ENCODE assay signal across 34 cellular contexts in the genomic region with DNA sequence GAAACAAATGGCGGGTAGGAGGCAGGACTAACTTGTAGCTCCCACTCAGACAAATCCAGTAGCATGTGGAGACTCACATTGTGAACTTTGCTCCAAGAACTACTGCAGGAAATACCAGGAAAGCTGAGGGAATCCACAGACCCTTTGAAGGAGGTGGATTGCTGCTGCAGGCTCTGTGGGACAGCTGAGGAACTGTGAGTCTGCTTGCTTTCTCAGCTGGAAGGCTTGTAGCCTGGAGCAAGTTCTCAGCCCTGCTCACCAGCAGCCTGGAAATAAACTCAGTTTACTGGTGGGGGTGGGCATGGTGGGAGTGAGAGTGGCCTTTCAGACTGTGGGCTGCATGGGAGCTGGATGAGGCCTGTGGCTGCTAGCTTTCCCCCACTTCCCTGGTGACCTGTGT. TPM values are rescaled to one million over a fixed set of nuclear protein-coding genes. Genes with fewer than 3 reads are reported as not detected.
A peak's percentile ranks its signal among the peaks of the same experiment; 100 is the strongest.
DNase-seq lines count a peak whose midpoint lies in the region; TF ChIP-seq lines count a peak whose summit lies in the region.
"Had no signal": no experiment of that assay in that cellular context is flagged by ENCODE, and none has a peak within 500 bp of the region (broad histone marks: within the 10 kb centered on the region; RNA-seq: fewer than 3 reads in every experiment).

No MANE protein-coding gene starts in this region.

- no peak overlapping the region for H3K4me3 Mint-ChIP-seq in H9
- H3K4me3 Mint-ChIP-seq: activated CD4-positive, alpha-beta memory T cell treated with anti-CD3 and anti-CD28 coated beads, Interleukin-2, amount 10 ng/mL, durations not matched to agents 7 days and 5 days; activated naive CD4-positive, alpha-beta T cell treated with anti-CD3 and anti-CD28 coated beads for 36 hours; activated T-helper 1 cell treated with anti-CD3 and anti-CD28 coated beads, Interleukin-12 subunit alpha, Interleukin-12 subunit beta, Interleukin-2, Interleukin-4 antibody, amounts not matched to agents 30 ng/mL and 10 ng/mL and 1 ng/mL, durations not matched to agents 14 hours and 24 hours and 36 hours; brain; CD8-positive, alpha-beta T cell; stimulated activated naive B cell treated with anti-CD40 and anti-IgM and Interleukin-4, amounts not matched to agents 10 μg/mL and 1 μg/mL and 100 μg/mL, for 72 hours; type B pancreatic cell had no signal

- TF ChIP-seq CTCF in fibroblast of villous mesenchyme (IDR thresholded peaks at IDR 0.05; ENCODE audit: insufficient read depth, low read depth, low read length) (no peak), H9 (conservative IDR thresholded peaks at IDR 0.05) (no peak), coronary artery (IDR thresholded peaks at IDR 0.05) (no peak)

- H3K4me3 ChIP-seq in BLaER1 treated with 17β-estradiol and CSF1 and Interleukin-3, amounts not matched to agents 10 nM and 100 nM: no peak overlapping the region
- H3K4me3 ChIP-seq in SK-N-MC (0 out of 2 replicates have a peak overlapping the region, but pooled peaks have one; percentile 25), fibroblast of villous mesenchyme (ENCODE audit: low read depth, low read length) (no peak overlapping the region), coronary artery (no peak overlapping the region)
- H3K4me3 ChIP-seq: colonic mucosa, GM23248, Peyer's patch, sigmoid colon had no signal

- peak overlapping the region in 6 of 11 experiments; percentile 6 to 38 (median 18); a peak in 6 of 22 replicates for H3K4me2 ChIP-seq in BLaER1 treated with 17β-estradiol and CSF1 and Interleukin-3, amounts not matched to agents 10 nM and 100 nM
- no peak overlapping the region for H3K4me2 ChIP-seq in H9 (ENCODE audit: insufficient read depth, insufficient read length, low read length)

- no peaks in the 10 kb centered on the region for H3K27me3 Mint-ChIP-seq in H9 (ENCODE audit: low read depth)
- H3K27me3 Mint-ChIP-seq: activated CD4-positive, alpha-beta memory T cell treated with anti-CD3 and anti-CD28 coated beads, Interleukin-2, amount 10 ng/mL, durations not matched to agents 7 days and 5 days; brain; progenitor cell of endocrine pancreas; type B pancreatic cell had no signal

- no peak overlapping the region for H3K4ac ChIP-seq in H9 (ENCODE audit: low read depth, low read length)

- H2AK5ac ChIP-seq in H9 (ENCODE audit: insufficient read length, low read length): no peak overlapping the region

- H3K23me2 ChIP-seq in H9 (ENCODE audit: insufficient read length, low read depth, low read length, poor library complexity, severe bottlenecking): no peaks in the 10 kb centered on the region

- DNase-seq in SK-N-MC (ENCODE audit: low read depth, low spot score): peak; percentile 67
- peak; percentile 19 for DNase-seq in fibroblast of villous mesenchyme (ENCODE audit: low read depth)
- DNase-seq in renal cortical epithelial cell (ENCODE audit: low read depth): peak; percentile 23
- no peak for DNase-seq in H9
- no peak for DNase-seq in NCI-H1417 (lab: John Stamatoyannopoulos, UW)
- no peak for DNase-seq in DMS79 (lab: John Stamatoyannopoulos, UW)
- DNase-seq in coronary artery (ENCODE audit: low spot score): no peak
- DNase-seq: activated CD4-positive, alpha-beta memory T cell treated with anti-CD3 and anti-CD28 coated beads, Interleukin-2, amount 10 ng/mL, durations not matched to agents 7 days and 5 days; activated CD8-positive, alpha-beta memory T cell treated with anti-CD3 and anti-CD28 coated beads, Interleukin-2, amount 50 U/mL, for 48 hours; AML-193; colonic mucosa; effector CD8-positive, alpha-beta T cell; GM23248; left ventricle myocardium superior; NCI-H1048; NCI-H187; NCI-H446 treated with DMSO at 0.1 percent for 48 hours; NCI-H82; Peyer's patch; SHP77 treated with DMSO at 0.1 percent for 48 hours; sigmoid colon; stimulated activated naive B cell treated with anti-CD40 and anti-IgM and Interleukin-4, amounts not matched to agents 10 μg/mL and 1 μg/mL and 100 μg/mL, for 72 hours; substantia nigra had no signal

- H3K9ac ChIP-seq in BLaER1 treated with 17β-estradiol and CSF1 and Interleukin-3, amounts not matched to agents 10 nM and 100 nM: no peak overlapping the region
- no peak overlapping the region for H3K9ac ChIP-seq in SK-N-MC (ENCODE audit: insufficient read length)
- no peak overlapping the region for H3K9ac ChIP-seq in H9 (ENCODE audit: extremely low read depth, insufficient read length, low read length)
- H3K9ac ChIP-seq: GM23248 had no signal

- peaks cover 0 to 9% (median 5%) of the 10 kb centered on the region in 10 experiments; a peak in 7 of 20 replicates for H3K4me1 ChIP-seq in BLaER1 treated with 17β-estradiol and CSF1 and Interleukin-3, amounts not matched to agents 10 nM and 100 nM
- H3K4me1 ChIP-seq in H9 (ENCODE audit: insufficient read depth, low read length): no peaks in the 10 kb centered on the region
- H3K4me1 ChIP-seq: colonic mucosa, Peyer's patch, sigmoid colon had no signal

- peaks cover 0 to 6% (median 0%) of the 10 kb centered on the region in 11 experiments; a peak in 2 of 22 replicates for H3K36me3 ChIP-seq in BLaER1 treated with 17β-estradiol and CSF1 and Interleukin-3, amounts not matched to agents 10 nM and 100 nM
- H3K36me3 ChIP-seq in SK-N-MC (ENCODE audit: insufficient read depth, low read length): no peaks in the 10 kb centered on the region
- H3K36me3 ChIP-seq: colonic mucosa, neutrophil, Peyer's patch, sigmoid colon had no signal

- H3K18ac ChIP-seq in H9 (ENCODE audit: insufficient read length, low read depth, low read length): no peak overlapping the region

- H3K23ac ChIP-seq in H9 (ENCODE audit: insufficient read length, low read depth, low read length): no peak overlapping the region

- H2AFZ ChIP-seq in H9 (ENCODE audit: low read length): no peak overlapping the region
- H2AFZ ChIP-seq: GM23248 had no signal

- no peak overlapping the region for H2BK120ac ChIP-seq in H9 (ENCODE audit: low read depth, low read length, poor library complexity, severe bottlenecking)

- no peak overlapping the region for H3K14ac ChIP-seq in H9 (ENCODE audit: insufficient read depth, low read length)

- H3K27me3 ChIP-seq in BLaER1 treated with 17β-estradiol and CSF1 and Interleukin-3, amounts not matched to agents 10 nM and 100 nM: 0 out of 22 replicates have a peak, but pooled peaks cover 0 to 4% (median 0%) of the 10 kb centered on the region in 11 experiments
- H3K27me3 ChIP-seq in H9 (ENCODE audit: insufficient read depth, low read length): no peaks in the 10 kb centered on the region
- H3K27me3 ChIP-seq: colonic mucosa, neutrophil, Peyer's patch, sigmoid colon had no signal

- no peak overlapping the region for H4K91ac ChIP-seq in H9 (ENCODE audit: insufficient read length, low read depth, low read length)

- no peak overlapping the region for H4K8ac ChIP-seq in H9 (replicated peaks; ENCODE audit: insufficient read length, low read depth, low read length)

- H3K79me2 ChIP-seq in H9 (ENCODE audit: insufficient read depth, low read length): no peaks in the 10 kb centered on the region

- no peak overlapping the region for H3K56ac ChIP-seq in H9 (ENCODE audit: insufficient read length, low read depth, low read length)

- no peak overlapping the region for H4K5ac ChIP-seq in H9 (ENCODE audit: insufficient read length, low read depth, low read length)

- no peak overlapping the region for H3K27ac ChIP-seq in BLaER1 treated with 17β-estradiol and CSF1 and Interleukin-3, amounts not matched to agents 10 nM and 100 nM
- H3K27ac ChIP-seq in SK-N-MC: peak overlapping the region; percentile 69; the same call in 1 of the 2 replicates
- H3K27ac ChIP-seq in H9 (ENCODE audit: insufficient read length, low read depth, low read length): no peak overlapping the region
- H3K27ac ChIP-seq in coronary artery: no peak overlapping the region
- H3K27ac ChIP-seq: colonic mucosa, epithelial cell of prostate, GM23248, neutrophil, Peyer's patch, sigmoid colon had no signal

- H2BK5ac ChIP-seq in H9 (ENCODE audit: insufficient read length, low read length): no peak overlapping the region

- H2BK12ac ChIP-seq in H9 (ENCODE audit: insufficient read length, low read depth, low read length): no peak overlapping the region

- no peaks in the 10 kb centered on the region for H3K79me1 ChIP-seq in H9 (ENCODE audit: insufficient read depth, low read depth, low read length, poor library complexity, severe bottlenecking)

- no peaks in the 10 kb centered on the region for H4K20me1 ChIP-seq in BLaER1 treated with 17β-estradiol and CSF1 and Interleukin-3, amounts not matched to agents 10 nM and 100 nM
- H4K20me1 ChIP-seq in H9 (ENCODE audit: control insufficient read depth, insufficient read depth, insufficient read length): no peaks in the 10 kb centered on the region

- no peak overlapping the region for H3T11ph ChIP-seq in H9 (ENCODE audit: low read length)

- WGBS in H9 (ENCODE audit: extremely low coverage, insufficient read length, low lambda C conversion rate): no CpG with 5 or more reads among the region's 1 CpG

- H2BK15ac ChIP-seq in H9 (ENCODE audit: low read depth, low read length): no peak overlapping the region

- H3K9me3 ChIP-seq in BLaER1 treated with 17β-estradiol and CSF1 and Interleukin-3, amounts not matched to agents 10 nM and 100 nM (replicated peaks in 1 of 11): peaks cover 52 to 72% (median 69%) of the 10 kb centered on the region in 11 experiments
- no peaks in the 10 kb centered on the region; the same call in 1 of the 2 replicates for H3K9me3 ChIP-seq in SK-N-MC (ENCODE audit: low read depth, low read length)
- H3K9me3 ChIP-seq in H9 (ENCODE audit: control insufficient read depth, low read depth, low read length): peaks cover 16% of the 10 kb centered on the region
- H3K9me3 ChIP-seq: colonic mucosa, neutrophil, Peyer's patch, sigmoid colon had no signal

- H3K4me1 Mint-ChIP-seq in H9: no peaks in the 10 kb centered on the region
- H3K4me1 Mint-ChIP-seq: brain; stimulated activated naive B cell treated with anti-CD40 and anti-IgM and Interleukin-4, amounts not matched to agents 10 μg/mL and 1 μg/mL and 100 μg/mL, for 72 hours had no signal

- H3K9me3 Mint-ChIP-seq in H9: peaks cover 88 to 91% of the 10 kb centered on the region in 2 experiments
- H3K9me3 Mint-ChIP-seq: type B pancreatic cell had no signal

- no peak overlapping the region for H2BK20ac ChIP-seq in H9 (ENCODE audit: low read depth, low read length, poor library complexity, severe bottlenecking)

- peaks cover 6 to 14% (median 8%) of the 10 kb centered on the region in 3 experiments; a peak in 3 of 7 replicates for H3K36me3 Mint-ChIP-seq in H9 (ENCODE audit: insufficient read depth in 1 of 3, low read depth in 3 of 3)
- H3K36me3 Mint-ChIP-seq: brain; CD8-positive, alpha-beta T cell; type B pancreatic cell had no signal

- no peak overlapping the region for H3K27ac Mint-ChIP-seq in H9
- H3K27ac Mint-ChIP-seq: activated CD4-positive, alpha-beta memory T cell treated with anti-CD3 and anti-CD28 coated beads, Interleukin-2, amount 10 ng/mL, durations not matched to agents 7 days and 5 days; activated naive CD4-positive, alpha-beta T cell treated with anti-CD3 and anti-CD28 coated beads for 36 hours; activated T-helper 1 cell treated with anti-CD3 and anti-CD28 coated beads, Interleukin-12 subunit alpha, Interleukin-12 subunit beta, Interleukin-2, Interleukin-4 antibody, amounts not matched to agents 30 ng/mL and 10 ng/mL and 1 ng/mL, durations not matched to agents 14 hours and 24 hours and 36 hours; brain; progenitor cell of endocrine pancreas; stimulated activated naive B cell treated with anti-CD40 and anti-IgM and Interleukin-4, amounts not matched to agents 10 μg/mL and 1 μg/mL and 100 μg/mL, for 72 hours; type B pancreatic cell had no signal

RNA-seq across cellular contexts. Expression of a gene that starts 16.0 kb away (rescaled TPM):
- total RNA-seq in fibroblast of villous mesenchyme: under 0.01 and 0.32 TPM in 2 replicates
- total RNA-seq in renal cortical epithelial cell: not detected in 2 replicates
- not detected in 2 replicates for total RNA-seq in H9 (2021)
- total RNA-seq: A172; activated CD4-positive, alpha-beta memory T cell treated with anti-CD3 and anti-CD28 coated beads, Interleukin-2, amount 10 ng/mL, durations not matched to agents 7 days and 5 days; activated naive CD4-positive, alpha-beta T cell treated with anti-CD3 and anti-CD28 coated beads for 36 hours; activated T-helper 1 cell treated with anti-CD3 and anti-CD28 coated beads, Interleukin-12 subunit alpha, Interleukin-12 subunit beta, Interleukin-2, Interleukin-4 antibody, amounts not matched to agents 30 ng/mL and 10 ng/mL and 1 ng/mL, durations not matched to agents 14 hours and 24 hours and 36 hours; CD8-positive, alpha-beta T cell; colonic mucosa; G401; progenitor cell of endocrine pancreas had no signal

Comparison
In these comparisons a context has a peak if more than half of its experiments do, and no peak if none do; other contexts are left out.
1. DNase-seq: peak in SK-N-MC (single experiment), fibroblast of villous mesenchyme (single experiment) and renal cortical epithelial cell (single experiment); none in H9 (single experiment), NCI-H1417 (0 of 3), DMS79 (single experiment) and coronary artery (single experiment).